Comparison of ENCODE assay signal across 29 cellular contexts in the genomic region with DNA sequence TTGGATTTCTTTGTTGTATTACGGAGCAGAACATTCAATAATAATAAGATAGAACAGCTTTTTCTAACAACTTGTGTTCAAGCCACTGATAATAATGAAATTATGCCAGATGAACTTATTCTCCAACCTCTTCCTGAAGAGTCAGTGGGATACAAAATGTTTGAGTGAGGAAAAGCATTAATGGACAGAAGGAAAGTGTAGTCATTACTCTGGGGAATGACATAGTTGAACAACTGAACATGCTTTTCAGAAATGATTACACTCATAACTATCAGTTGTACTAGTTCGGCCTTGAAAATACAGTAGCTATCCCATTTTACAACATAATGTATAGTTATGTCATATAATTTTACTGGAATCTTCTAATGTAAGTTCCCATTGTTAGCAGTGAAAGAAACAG.
"Had no signal": no experiment of that assay in that cellular context is flagged by ENCODE, and none has a peak within 500 bp of the region (broad histone marks: within the 10 kb centered on the region; RNA-seq: fewer than 3 reads in every experiment).

No MANE protein-coding gene starts in this region.

- H2AFZ ChIP-seq: hepatocyte, neural progenitor cell had no signal

- H3K4me3 Mint-ChIP-seq: effector memory CD8-positive, alpha-beta T cell; mesothelial cell of epicardium; naive B cell; natural killer cell treated with Interleukin-12 subunit alpha and Interleukin-12 subunit beta and Interleukin-15 and Interleukin-18, amount 100 ng/mL, for 72 hours; neural progenitor cell; stimulated activated effector memory CD8-positive, alpha-beta T cell treated with anti-CD3 and anti-CD28 coated beads, Interleukin-12 subunit alpha, Interleukin-12 subunit beta, amount 100 ng/mL, for 72 hours; type B pancreatic cell had no signal

- H3K36me3 Mint-ChIP-seq: mesothelial cell of epicardium; naive B cell; natural killer cell treated with Interleukin-12 subunit alpha and Interleukin-12 subunit beta and Interleukin-15 and Interleukin-18, amount 100 ng/mL, for 72 hours; neural progenitor cell; stimulated activated effector memory CD8-positive, alpha-beta T cell treated with anti-CD3 and anti-CD28 coated beads, Interleukin-12 subunit alpha, Interleukin-12 subunit beta, amount 100 ng/mL, for 72 hours; type B pancreatic cell had no signal

- H3K27ac Mint-ChIP-seq: effector memory CD8-positive, alpha-beta T cell; mesothelial cell of epicardium; naive B cell; natural killer cell treated with Interleukin-12 subunit alpha and Interleukin-12 subunit beta and Interleukin-15 and Interleukin-18, amount 100 ng/mL, for 72 hours; neural progenitor cell; stimulated activated effector memory CD8-positive, alpha-beta T cell treated with anti-CD3 and anti-CD28 coated beads, Interleukin-12 subunit alpha, Interleukin-12 subunit beta, amount 100 ng/mL, for 72 hours; type B pancreatic cell had no signal

- H3K4me1 ChIP-seq: esophagus squamous epithelium, gastroesophageal sphincter, heart left ventricle, left lung, prostate gland, right atrium auricular region, stomach, testis, tibial artery had no signal

- H3K36me3 ChIP-seq: esophagus squamous epithelium, gastroesophageal sphincter, heart left ventricle, left lung, neural progenitor cell, prostate gland, right atrium auricular region, stomach, tibial artery had no signal

- ATAC-seq: effector memory CD8-positive, alpha-beta T cell; foreskin keratinocyte; gastroesophageal sphincter; heart left ventricle; left cardiac atrium; left lung; mucosa of descending colon; natural killer cell treated with Interleukin-12 subunit alpha and Interleukin-12 subunit beta and Interleukin-15 and Interleukin-18, amount 100 ng/mL, for 72 hours; sciatic nerve; stimulated activated effector memory CD8-positive, alpha-beta T cell treated with anti-CD3 and anti-CD28 coated beads, Interleukin-12 subunit alpha, Interleukin-12 subunit beta, amount 100 ng/mL, for 72 hours had no signal

- H3K9me3 Mint-ChIP-seq: effector memory CD8-positive, alpha-beta T cell; naive B cell; natural killer cell treated with Interleukin-12 subunit alpha and Interleukin-12 subunit beta and Interleukin-15 and Interleukin-18, amount 100 ng/mL, for 72 hours; neural progenitor cell; stimulated activated effector memory CD8-positive, alpha-beta T cell treated with anti-CD3 and anti-CD28 coated beads, Interleukin-12 subunit alpha, Interleukin-12 subunit beta, amount 100 ng/mL, for 72 hours; type B pancreatic cell had no signal

- H3K4me2 ChIP-seq: hepatocyte, neural progenitor cell had no signal

- H3K27ac ChIP-seq: esophagus squamous epithelium, foreskin keratinocyte, gastroesophageal sphincter, heart left ventricle, hepatocyte, left lung, neural progenitor cell, prostate gland, right atrium auricular region, stomach, testis, tibial artery had no signal

- H3K27me3 ChIP-seq: foreskin keratinocyte, gastroesophageal sphincter, heart left ventricle, hepatocyte, left lung, neural progenitor cell, right atrium auricular region, stomach, testis, tibial artery had no signal

- H3K4me3 ChIP-seq: esophagus squamous epithelium, gastroesophageal sphincter, heart left ventricle, hepatocyte, left lung, mucosa of descending colon, neural progenitor cell, prostate gland, right atrium auricular region, stomach, testis, tibial artery had no signal

- H3K9ac ChIP-seq: neural progenitor cell had no signal

- H3K27me3 Mint-ChIP-seq: effector memory CD8-positive, alpha-beta T cell; naive B cell; natural killer cell treated with Interleukin-12 subunit alpha and Interleukin-12 subunit beta and Interleukin-15 and Interleukin-18, amount 100 ng/mL, for 72 hours; type B pancreatic cell had no signal

- DNase-seq: cortex of kidney; effector memory CD8-positive, alpha-beta T cell; erythroblast; esophagus squamous epithelium; foreskin keratinocyte; heart left ventricle; kidney; left cardiac atrium; left lung; mesenchymal stem cell; mucosa of descending colon; naive B cell; stimulated activated CD4-positive, alpha-beta T cell treated with anti-CD3 and anti-CD28 coated beads, Interleukin-2, amount 100 ng/mL, for 24 hours; stimulated activated CD4-positive, alpha-beta T cell treated with anti-CD3 and anti-CD28 coated beads, Interleukin-4, amount 100 ng/mL, for 24 hours; stimulated activated naive CD4-positive, alpha-beta T cell treated with Interleukin-2 at 50 U/mL for 16 hours; stomach; substantia nigra; testis; tibial artery had no signal

- H3K4me1 Mint-ChIP-seq: mesothelial cell of epicardium; neural progenitor cell; stimulated activated effector memory CD8-positive, alpha-beta T cell treated with anti-CD3 and anti-CD28 coated beads, Interleukin-12 subunit alpha, Interleukin-12 subunit beta, amount 100 ng/mL, for 72 hours had no signal

- H3K9me3 ChIP-seq: esophagus squamous epithelium, gastroesophageal sphincter, heart left ventricle, left lung, mucosa of descending colon, prostate gland, right atrium auricular region, stomach, testis, tibial artery had no signal
